ENCODE assay signal across 8 cellular contexts in the genomic region with DNA sequence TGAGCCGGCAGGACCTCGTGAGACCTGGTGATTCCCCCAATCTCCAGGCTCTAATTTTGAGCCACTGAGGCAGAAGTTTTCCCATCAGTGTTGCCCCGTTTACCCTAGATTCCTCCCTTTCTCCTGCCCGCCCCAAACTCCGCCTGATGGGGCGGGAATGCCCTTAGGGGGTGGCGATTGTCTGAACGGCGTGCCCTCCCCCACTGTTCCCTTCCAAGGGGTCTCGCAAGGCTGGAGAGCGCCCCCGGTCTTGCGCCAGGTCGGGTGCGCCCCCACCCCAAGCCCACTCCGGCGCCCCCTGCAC. TPM values are rescaled to one million over a fixed set of nuclear protein-coding genes. Genes with fewer than 3 reads are reported as not detected.
DNase-seq lines count a peak whose midpoint lies in the region; ATAC-seq and TF ChIP-seq lines count a peak whose summit lies in the region.

No MANE protein-coding gene starts in this region.

- H3K9me3 ChIP-seq in gastrocnemius medialis: no peaks in the 10 kb centered on the region

- H3K9me3 Mint-ChIP-seq in activated naive CD4-positive, alpha-beta T cell treated with anti-CD3 and anti-CD28 coated beads, Interleukin-2, amount 50 U/mL, for 24 hours: no peaks in the 10 kb centered on the region

- in situ Hi-C loops in gastrocnemius medialis (cut with MboI; ENCODE audit: low sequenced_read_pairs in 4 of 4): no loop called here

- peaks cover 23% of the 10 kb centered on the region for H3K4me1 Mint-ChIP-seq in activated naive CD4-positive, alpha-beta T cell treated with anti-CD3 and anti-CD28 coated beads, Interleukin-2, amount 50 U/mL, for 24 hours

- H3K27ac ChIP-seq in ACC112 (ENCODE audit: low read depth, low read length) (peak overlapping the region; percentile 17; the same call in 1 of the 2 replicates), gastrocnemius medialis (peak overlapping the region; percentile 64 to 84 (median 76))

- H3K27me3 Mint-ChIP-seq in activated naive CD4-positive, alpha-beta T cell treated with anti-CD3 and anti-CD28 coated beads, Interleukin-2, amount 50 U/mL, for 24 hours: no peaks in the 10 kb centered on the region

- H3K27me3 ChIP-seq in ACC112 (ENCODE audit: insufficient read depth, low read length) (no peaks in the 10 kb centered on the region), gastrocnemius medialis (no peaks in the 10 kb centered on the region)

- no peak for TF ChIP-seq POLR2A in gastrocnemius medialis (IDR thresholded peaks at IDR 0.05)

- ATAC-seq in GM18870 (IDR thresholded peaks at IDR 0.05; ENCODE audit: unreplicated experiment) (peak; percentile 20), HG03439 (IDR thresholded peaks at IDR 0.05; ENCODE audit: unreplicated experiment) (peak; percentile 31), left ventricle myocardium superior (peak; percentile 78), gastrocnemius medialis (peak; percentile 12 to 16)

- H3K79me2 ChIP-seq in ACC112 (ENCODE audit: control insufficient read depth, insufficient read depth, low read length, unreplicated experiment): peaks cover 7% of the 10 kb centered on the region

- H3K27ac Mint-ChIP-seq in activated naive CD4-positive, alpha-beta T cell treated with anti-CD3 and anti-CD28 coated beads, Interleukin-2, amount 50 U/mL, for 24 hours: peak overlapping the region; percentile 72

- H3K36me3 ChIP-seq in ACC112 (ENCODE audit: insufficient read depth, low read length) (no peaks in the 10 kb centered on the region), gastrocnemius medialis (peaks cover 0 to 7% of the 10 kb centered on the region in 2 donors)

- TF ChIP-seq CTCF in gastrocnemius medialis (IDR thresholded peaks at IDR 0.05 in 4 of 5, conservative IDR thresholded peaks at IDR 0.05 in 1 of 5): no peak

- DNase-seq in left ventricle myocardium superior (no peak), gastrocnemius medialis (no peak), NCI-H774 (lab: John Stamatoyannopoulos, UW) (no peak), HT-29 (ENCODE audit: low spot score) (no peak)

- H3K4me3 Mint-ChIP-seq in activated naive CD4-positive, alpha-beta T cell treated with anti-CD3 and anti-CD28 coated beads, Interleukin-2, amount 50 U/mL, for 24 hours: peak overlapping the region; percentile 93

- peak overlapping the region; percentile 94 for H3K4me3 ChIP-seq in ACC112 (ENCODE audit: low read depth, low read length)
- H3K4me3 ChIP-seq in gastrocnemius medialis: peak overlapping the region; percentile 71 to 96 (median 76)

- intact Hi-C loops in left ventricle myocardium superior (cut with micrococcal nuclease) (no loop called here), gastrocnemius medialis (cut with DNase I; ENCODE audit: low total_unique reads) (no loop called here)

- no peaks in the 10 kb centered on the region for H3K36me3 Mint-ChIP-seq in activated naive CD4-positive, alpha-beta T cell treated with anti-CD3 and anti-CD28 coated beads, Interleukin-2, amount 50 U/mL, for 24 hours

- H2AFZ ChIP-seq in ACC112 (ENCODE audit: low read length, unreplicated experiment): peak overlapping the region; percentile 94

- peaks cover 5% of the 10 kb centered on the region for H3K4me1 ChIP-seq in ACC112 (ENCODE audit: control insufficient read depth, insufficient read depth, low read length, unreplicated experiment)
- H3K4me1 ChIP-seq in gastrocnemius medialis: peaks cover 8 to 9% of the 10 kb centered on the region in 2 donors

RNA-seq across cellular contexts. Expression of gene ZFP64, which starts 0.5 kb away (rescaled TPM):
- total RNA-seq in left ventricle myocardium superior (9.3 TPM), gastrocnemius medialis (1 to 10 TPM; 3.3 to 8.0 (median 3.9) TPM)
- 16.5 and 22.2 TPM in 2 replicates for total RNA-seq in HT-29 (2014; rRNA removed; shearing (Covaris generic))

Comparison
In these comparisons a context has a peak if more than half of its experiments do, and no peak if none do; other contexts are left out.
1. ATAC-seq: peak in every context shown above with its lines; median percentile 78 in left ventricle myocardium superior; 31 in HG03439; 20 in GM18870; 14 in gastrocnemius medialis.